4 cellular contexts compared by ENCODE assay signal in genomic region chr2:31183973-31184372, GRCh38. TPM values are rescaled to one million over a fixed set of nuclear protein-coding genes. Genes with fewer than 3 reads are reported as not detected.
"Had no signal": no experiment of that assay in that cellular context is flagged by ENCODE, and none has a peak within 500 bp of the region (broad histone marks: within the 10 kb centered on the region; RNA-seq: fewer than 3 reads in every experiment).

No MANE protein-coding gene starts in this region.

RNA-seq across cellular contexts. Expression of gene CAPN14, which starts 33.3 kb away (rescaled TPM):
- total RNA-seq: ascending aorta, body of pancreas had no signal
- polyA plus RNA-seq: cardiac muscle cell had no signal

RNA-seq across cellular contexts. Expression of gene GALNT14, which starts 45.7 kb away (rescaled TPM):
- total RNA-seq: activated naive CD8-positive, alpha-beta T cell treated with anti-CD3 and anti-CD28 coated beads, Interleukin-2, amount 10 ng/mL, durations not matched to agents 7 days and 5 days; ascending aorta had no signal
